ENCODE assay signal across 27 cellular contexts in genomic region chr6:143099647-143100046, GRCh38. TPM values are rescaled to one million over a fixed set of nuclear protein-coding genes. Genes with fewer than 3 reads are reported as not detected.
A peak's percentile ranks its signal among the peaks of the same experiment; 100 is the strongest.
DNase-seq lines count a peak whose midpoint lies in the region; ATAC-seq, FAIRE-seq and TF ChIP-seq lines count a peak whose summit lies in the region.
"Had no signal": no experiment of that assay in that cellular context is flagged by ENCODE, and none has a peak within 500 bp of the region (broad histone marks: within the 10 kb centered on the region; RNA-seq: fewer than 3 reads in every experiment).

No MANE protein-coding gene starts in this region.

- H3K79me2 ChIP-seq in H9 (ENCODE audit: insufficient read depth, low read length) = no peaks in the 10 kb centered on the region

- no peak overlapping the region for H4K91ac ChIP-seq in H9 (ENCODE audit: insufficient read length, low read depth, low read length)

- H3K9me3 Mint-ChIP-seq in H9 = no peaks in the 10 kb centered on the region
- H3K9me3 Mint-ChIP-seq: activated CD4-positive, alpha-beta T cell treated with anti-CD3 and anti-CD28 coated beads, Interleukin-2, amount 10 ng/mL, durations not matched to agents 7 days and 5 days; activated naive CD4-positive, alpha-beta T cell treated with anti-CD3 and anti-CD28 coated beads for 36 hours; stimulated activated memory B cell treated with anti-CD40 and anti-IgM and Interleukin-4, amounts not matched to agents 10 μg/mL and 1 μg/mL and 100 μg/mL, for 72 hours had no signal

- H4K8ac ChIP-seq in H9 (replicated peaks; ENCODE audit: insufficient read length, low read depth, low read length) = no peak overlapping the region

- no peak overlapping the region for H2BK15ac ChIP-seq in H9 (ENCODE audit: low read depth, low read length)

- H3K4me1 Mint-ChIP-seq in H9 = peaks cover 3 to 4% of the 10 kb centered on the region in 2 experiments; a peak in 1 of 4 replicates

- H3K9me3 ChIP-seq in H9 (ENCODE audit: control insufficient read depth, low read depth, low read length) (no peaks in the 10 kb centered on the region), kidney (ENCODE audit: control insufficient read depth in 1 of 2, low read length in 2 of 2) (no peaks in the 10 kb centered on the region)
- H3K9me3 ChIP-seq: adrenal gland, breast epithelium, psoas muscle, sigmoid colon had no signal

- H3K36me3 Mint-ChIP-seq in H9 (ENCODE audit: insufficient read depth in 1 of 3, low read depth in 3 of 3) = no peaks in the 10 kb centered on the region
- H3K36me3 Mint-ChIP-seq: activated CD8-positive, alpha-beta memory T cell treated with anti-CD3 and anti-CD28 coated beads, Interleukin-2, amount 10 ng/mL, durations not matched to agents 7 days and 5 days; naive B cell; stimulated activated memory B cell treated with anti-CD40 and anti-IgM and Interleukin-4, amounts not matched to agents 10 μg/mL and 1 μg/mL and 100 μg/mL, for 72 hours had no signal

- H3K27me3 ChIP-seq in H9 (ENCODE audit: insufficient read depth, low read length) = no peaks in the 10 kb centered on the region
- H3K27me3 ChIP-seq: adrenal gland, breast epithelium, sigmoid colon had no signal

- no peak overlapping the region for H3K18ac ChIP-seq in H9 (ENCODE audit: insufficient read length, low read depth, low read length)

- no peak overlapping the region for H2BK20ac ChIP-seq in H9 (ENCODE audit: low read depth, low read length, poor library complexity, severe bottlenecking)

- H3K4me3 Mint-ChIP-seq in H9 = no peak overlapping the region
- H3K4me3 Mint-ChIP-seq: activated CD4-positive, alpha-beta T cell treated with anti-CD3 and anti-CD28 coated beads, Interleukin-2, amount 10 ng/mL, durations not matched to agents 7 days and 5 days; activated CD8-positive, alpha-beta memory T cell treated with anti-CD3 and anti-CD28 coated beads, Interleukin-2, amount 10 ng/mL, durations not matched to agents 7 days and 5 days; activated naive CD4-positive, alpha-beta T cell treated with anti-CD3 and anti-CD28 coated beads for 36 hours; activated T-helper 1 cell treated with anti-CD3 and anti-CD28 coated beads, Interleukin-12 subunit alpha, Interleukin-12 subunit beta, Interleukin-2, Interleukin-4 antibody, amounts not matched to agents 30 ng/mL and 10 ng/mL and 1 ng/mL, durations not matched to agents 14 hours and 24 hours and 36 hours; stimulated activated memory B cell treated with anti-CD40 and anti-IgM and Interleukin-4, amounts not matched to agents 10 μg/mL and 1 μg/mL and 100 μg/mL, for 72 hours had no signal

- no peak overlapping the region for H3K14ac ChIP-seq in H9 (ENCODE audit: insufficient read depth, low read length)

- H2AFZ ChIP-seq in H9 (ENCODE audit: low read length) = no peak overlapping the region

- H4K20me1 ChIP-seq in H9 (ENCODE audit: control insufficient read depth, insufficient read depth, insufficient read length) = no peaks in the 10 kb centered on the region

- intact Hi-C loops in kidney (cut with DNase I) = no loop called here

- H3K4me2 ChIP-seq in H9 (ENCODE audit: insufficient read depth, insufficient read length, low read length) = no peak overlapping the region

- no peak for TF ChIP-seq CTCF in H9 (conservative IDR thresholded peaks at IDR 0.05)
- no peak for TF ChIP-seq CTCF in kidney (IDR thresholded peaks at IDR 0.05; ENCODE audit: borderline replicate concordance, extremely low read depth, insufficient read depth)

- WGBS in H9 (ENCODE audit: extremely low coverage, insufficient read length, low lambda C conversion rate) = no CpG with 5 or more reads among the region's 2 CpGs

- no peaks in the 10 kb centered on the region for H3K79me1 ChIP-seq in H9 (ENCODE audit: insufficient read depth, low read depth, low read length, poor library complexity, severe bottlenecking)

- H2BK5ac ChIP-seq in H9 (ENCODE audit: insufficient read length, low read length) = no peak overlapping the region

- H2BK12ac ChIP-seq in H9 (ENCODE audit: insufficient read length, low read depth, low read length) = no peak overlapping the region

- H3K9ac ChIP-seq in H9 (ENCODE audit: extremely low read depth, insufficient read length, low read length) (no peak overlapping the region), kidney (ENCODE audit: low read length in 2 of 2) (no peak overlapping the region)

- no peak overlapping the region for H3K27ac ChIP-seq in H9 (ENCODE audit: insufficient read length, low read depth, low read length)
- no peak overlapping the region for H3K27ac ChIP-seq in kidney (ENCODE audit: low read depth in 2 of 2, low read length in 2 of 2)
- H3K27ac ChIP-seq: adrenal gland, breast epithelium, psoas muscle, sigmoid colon, WERI-Rb-1 had no signal

- no peaks in the 10 kb centered on the region for H3K27me3 Mint-ChIP-seq in H9 (ENCODE audit: low read depth)
- H3K27me3 Mint-ChIP-seq: activated CD4-positive, alpha-beta T cell treated with anti-CD3 and anti-CD28 coated beads, Interleukin-2, amount 10 ng/mL, durations not matched to agents 7 days and 5 days; activated CD8-positive, alpha-beta memory T cell treated with anti-CD3 and anti-CD28 coated beads, Interleukin-2, amount 10 ng/mL, durations not matched to agents 7 days and 5 days; naive B cell; stimulated activated memory B cell treated with anti-CD40 and anti-IgM and Interleukin-4, amounts not matched to agents 10 μg/mL and 1 μg/mL and 100 μg/mL, for 72 hours had no signal

- H3K23ac ChIP-seq in H9 (ENCODE audit: insufficient read length, low read depth, low read length) = no peak overlapping the region

- no peaks in the 10 kb centered on the region for H3K23me2 ChIP-seq in H9 (ENCODE audit: insufficient read length, low read depth, low read length, poor library complexity, severe bottlenecking)

- no peak overlapping the region for H3K56ac ChIP-seq in H9 (ENCODE audit: insufficient read length, low read depth, low read length)

- peak overlapping the region; percentile 23 for H2AK5ac ChIP-seq in H9 (ENCODE audit: insufficient read length, low read length)

- no peaks in the 10 kb centered on the region for H3K36me3 ChIP-seq in kidney (ENCODE audit: control insufficient read depth in 1 of 2, insufficient read depth in 2 of 2, low read length in 2 of 2)
- H3K36me3 ChIP-seq: adrenal gland, breast epithelium, sigmoid colon, WERI-Rb-1 had no signal

- no peaks in the 10 kb centered on the region for H3K4me1 ChIP-seq in H9 (ENCODE audit: insufficient read depth, low read length)
- H3K4me1 ChIP-seq in kidney (ENCODE audit: control insufficient read depth in 1 of 2, insufficient read depth in 1 of 2, low read depth in 1 of 2, low read length in 2 of 2) = no peaks in the 10 kb centered on the region
- H3K4me1 ChIP-seq: psoas muscle, sigmoid colon had no signal

- no peak for FAIRE-seq in kidney (lab: Jason Lieb, UNC)
- FAIRE-seq: D721Med had no signal

- no peak overlapping the region for H3K4ac ChIP-seq in H9 (ENCODE audit: low read depth, low read length)

- DNase-seq in H9 (no peak), NCI-H1048 (lab: John Stamatoyannopoulos, UW) (peak; percentile 52), NCI-H526 (lab: John Stamatoyannopoulos, UW) (peak; percentile 90 to 95), foreskin melanocyte (peak; percentile 59), kidney (no peak)
- DNase-seq: activated CD4-positive, alpha-beta T cell treated with anti-CD3 and anti-CD28 coated beads, Interleukin-2, amount 10 ng/mL, durations not matched to agents 7 days and 5 days; activated CD8-positive, alpha-beta memory T cell treated with anti-CD3 and anti-CD28 coated beads, Interleukin-2, amount 10 ng/mL, durations not matched to agents 7 days and 5 days; activated naive CD4-positive, alpha-beta T cell treated with anti-CD3 and anti-CD28 coated beads for 36 hours; adrenal gland; C1 segment of cervical spinal cord; IMR-90; left ventricle myocardium superior; naive B cell; NCI-H2227 treated with DMSO at 0.1 percent for 48 hours; psoas muscle; SHP77; sigmoid colon; stimulated activated CD4-positive, alpha-beta T cell treated with anti-CD3 and anti-CD28 coated beads, Interleukin-4, amount 100 ng/mL, for 24 hours; T1000; WERI-Rb-1 had no signal

- no peak overlapping the region for H4K5ac ChIP-seq in H9 (ENCODE audit: insufficient read length, low read depth, low read length)

- ATAC-seq in GM21529 (IDR thresholded peaks at IDR 0.05; ENCODE audit: unreplicated experiment) = no peak
- ATAC-seq in HG03439 (IDR thresholded peaks at IDR 0.05; ENCODE audit: unreplicated experiment) = no peak
- ATAC-seq: activated CD8-positive, alpha-beta memory T cell treated with anti-CD3 and anti-CD28 coated beads, Interleukin-2, amount 10 ng/mL, durations not matched to agents 7 days and 5 days; left ventricle myocardium superior; Panc1; psoas muscle; stimulated activated memory B cell treated with anti-CD40 and anti-IgM and Interleukin-4, amounts not matched to agents 10 μg/mL and 1 μg/mL and 100 μg/mL, for 72 hours had no signal

- peak overlapping the region in 1 of 3 experiments; percentile 24; a peak in 1 of 7 replicates for H3K27ac Mint-ChIP-seq in H9
- H3K27ac Mint-ChIP-seq: activated CD4-positive, alpha-beta T cell treated with anti-CD3 and anti-CD28 coated beads, Interleukin-2, amount 10 ng/mL, durations not matched to agents 7 days and 5 days; activated CD8-positive, alpha-beta memory T cell treated with anti-CD3 and anti-CD28 coated beads, Interleukin-2, amount 10 ng/mL, durations not matched to agents 7 days and 5 days; activated naive CD4-positive, alpha-beta T cell treated with anti-CD3 and anti-CD28 coated beads for 36 hours; activated T-helper 1 cell treated with anti-CD3 and anti-CD28 coated beads, Interleukin-12 subunit alpha, Interleukin-12 subunit beta, Interleukin-2, Interleukin-4 antibody, amounts not matched to agents 30 ng/mL and 10 ng/mL and 1 ng/mL, durations not matched to agents 14 hours and 24 hours and 36 hours; stimulated activated memory B cell treated with anti-CD40 and anti-IgM and Interleukin-4, amounts not matched to agents 10 μg/mL and 1 μg/mL and 100 μg/mL, for 72 hours had no signal

- H3K4me3 ChIP-seq in kidney (ENCODE audit: low read length in 2 of 2) = no peak overlapping the region
- H3K4me3 ChIP-seq: adrenal gland, breast epithelium, psoas muscle, sigmoid colon had no signal

- H3T11ph ChIP-seq in H9 (ENCODE audit: low read length) = no peak overlapping the region

- no peak overlapping the region for H2BK120ac ChIP-seq in H9 (ENCODE audit: low read depth, low read length, poor library complexity, severe bottlenecking)

RNA-seq across cellular contexts. Expression of gene AIG1, which starts 39.0 kb away (rescaled TPM):
- total RNA-seq in H9 (2021) (43.3 and 44.6 TPM in 2 replicates), kidney (57.3 TPM)
- 146 TPM for polyA plus RNA-seq in kidney (ENCODE audit: insufficient read depth, low read depth, low replicate concordance)

Comparison
In these comparisons a context has a peak if more than half of its experiments do, and no peak if none do; other contexts are left out.
1. DNase-seq: peak in NCI-H1048 (single experiment), NCI-H526 (2 of 2) and foreskin melanocyte (single experiment); none in H9 (single experiment) and kidney (single experiment).